ENCODE assay signal across 1 cellular context in the genomic region with DNA sequence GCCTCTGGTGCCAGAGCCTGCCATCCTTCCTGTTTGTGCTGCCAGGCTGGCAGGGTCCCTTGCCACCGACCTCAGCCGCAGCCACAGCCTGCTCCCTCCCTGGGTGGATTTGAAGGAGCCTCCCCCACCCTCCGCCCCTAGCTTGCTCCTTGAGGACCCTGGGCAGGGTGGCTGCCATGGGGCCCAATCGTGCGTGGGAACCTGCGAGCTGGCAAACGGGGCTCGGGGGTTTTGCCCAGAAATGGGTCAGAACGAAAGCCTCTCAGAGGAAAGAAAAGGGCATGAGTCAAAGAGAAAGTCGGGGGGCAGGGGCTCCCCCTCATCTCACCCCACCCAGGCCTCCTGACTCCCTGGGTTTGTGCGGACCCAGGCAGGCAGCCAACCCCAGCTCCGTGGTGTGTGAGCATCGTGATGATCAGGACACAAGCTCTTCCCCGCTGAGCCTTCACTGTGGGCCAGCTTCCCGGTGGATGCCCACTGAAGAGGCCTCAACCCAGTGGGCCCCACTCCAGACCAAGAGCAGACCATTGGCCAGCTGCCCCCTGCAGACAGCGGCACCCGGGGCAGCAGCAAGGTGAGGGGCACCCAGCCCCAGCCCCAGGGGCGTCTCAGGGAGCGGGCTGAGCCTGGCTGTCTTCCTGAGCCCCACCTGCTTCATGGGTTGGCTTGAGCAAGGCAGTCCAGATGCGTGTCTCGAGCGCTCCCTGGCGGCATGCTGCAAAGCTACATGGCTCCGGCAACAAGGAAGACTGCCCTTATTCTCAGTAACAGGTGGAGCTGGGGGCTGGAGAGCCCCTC.
TF ChIP-seq lines count a peak whose summit lies in the region.

No MANE protein-coding gene starts in this region.

TF ChIP-seq in SK-N-SH, 30 proteins besides CTCF, POLR2A, EP300 and RAD21:
- TF ChIP-seq SMC3 (IDR thresholded peaks at IDR 0.05; ENCODE audit: low read depth, low read length) (peak; percentile 90), MEF2A (IDR thresholded peaks at IDR 0.05; ENCODE audit: borderline replicate concordance, low read depth) (no peak), RCOR1 (IDR thresholded peaks at IDR 0.05; ENCODE audit: low read length) (peak; percentile 35; the same call in 1 of the 2 replicates), FOXJ3 (CRISPR knock-in tag; IDR thresholded peaks at IDR 0.05) (0 out of 2 replicates have a peak, but pooled peaks have one; percentile 21)
